In genomic region chr10:24427678-24428409, GRCh38 we compare ENCODE assay signal across 17 cellular contexts.
DNase-seq lines count a peak whose midpoint lies in the region; FAIRE-seq and TF ChIP-seq lines count a peak whose summit lies in the region.
"Had no signal": no experiment of that assay in that cellular context is flagged by ENCODE, and none has a peak within 500 bp of the region (broad histone marks: within the 10 kb centered on the region; RNA-seq: fewer than 3 reads in every experiment).

No MANE protein-coding gene starts in this region.

- H3K36me3 Mint-ChIP-seq in brain, result peaks cover 6% of the 10 kb centered on the region

- H4K91ac ChIP-seq in mesenchymal stem cell (ENCODE audit: low read length), result peak overlapping the region; percentile 23

- H3K27me3 ChIP-seq in mesenchymal stem cell (ENCODE audit: control insufficient read depth in 1 of 2, insufficient read depth in 1 of 2, low read length in 2 of 2), result no peaks in the 10 kb centered on the region
- H3K27me3 ChIP-seq: BLaER1 treated with 17β-estradiol and CSF1 and Interleukin-3, amounts not matched to agents 10 nM and 100 nM; gastrocnemius medialis; vagina had no signal

- H3K4me1 Mint-ChIP-seq in brain, result peaks cover 11% of the 10 kb centered on the region
- H3K4me1 Mint-ChIP-seq: activated CD4-positive, alpha-beta T cell treated with anti-CD3 and anti-CD28 coated beads for 36 hours had no signal

- no peak overlapping the region for H3K4me2 ChIP-seq in mesenchymal stem cell (ENCODE audit: low read length, poor library complexity, severe bottlenecking)
- H3K4me2 ChIP-seq: BLaER1 treated with 17β-estradiol and CSF1 and Interleukin-3, amounts not matched to agents 10 nM and 100 nM had no signal

- no peak overlapping the region for H2AFZ ChIP-seq in mesenchymal stem cell (ENCODE audit: low read depth, low read length)

- H3K27ac ChIP-seq in mesenchymal stem cell (ENCODE audit: low read length, poor library complexity, severe bottlenecking), result no peak overlapping the region
- H3K27ac ChIP-seq: BLaER1 treated with 17β-estradiol and CSF1 and Interleukin-3, amounts not matched to agents 10 nM and 100 nM; vagina had no signal

- H2BK15ac ChIP-seq in mesenchymal stem cell (ENCODE audit: low read depth, poor library complexity, severe bottlenecking), result no peak overlapping the region

- 95% methylated on average over 14 of the region's 14 CpGs for WGBS in mesenchymal stem cell

- no peak overlapping the region for H3K4ac ChIP-seq in mesenchymal stem cell (ENCODE audit: low read depth in 1 of 2, low read length in 2 of 2)

- H3K79me1 ChIP-seq in mesenchymal stem cell (replicated peaks; ENCODE audit: low read length, poor library complexity, severe bottlenecking), result no peaks in the 10 kb centered on the region

- H3K9ac ChIP-seq in mesenchymal stem cell (ENCODE audit: low read length), result peak overlapping the region; percentile 17
- H3K9ac ChIP-seq: BLaER1 treated with 17β-estradiol and CSF1 and Interleukin-3, amounts not matched to agents 10 nM and 100 nM had no signal

- H3K14ac ChIP-seq in mesenchymal stem cell (ENCODE audit: low read length in 2 of 2), result no peak overlapping the region

- no peak overlapping the region for H3K23ac ChIP-seq in mesenchymal stem cell (ENCODE audit: low read length in 2 of 2)

- no peak overlapping the region for H3K4me3 Mint-ChIP-seq in brain
- H3K4me3 Mint-ChIP-seq: activated CD4-positive, alpha-beta T cell treated with anti-CD3 and anti-CD28 coated beads for 36 hours had no signal

- H2AK5ac ChIP-seq in mesenchymal stem cell (ENCODE audit: low read length, severe bottlenecking), result no peak overlapping the region

- no peak overlapping the region for H2BK120ac ChIP-seq in mesenchymal stem cell (ENCODE audit: low read depth, low read length)

- no peaks in the 10 kb centered on the region for H3K27me3 Mint-ChIP-seq in brain

- no peaks in the 10 kb centered on the region for H3K9me3 ChIP-seq in mesenchymal stem cell (ENCODE audit: control insufficient read depth, low read length)
- H3K9me3 ChIP-seq: BLaER1 treated with 17β-estradiol and CSF1 and Interleukin-3, amounts not matched to agents 10 nM and 100 nM; gastrocnemius medialis; vagina had no signal

- TF ChIP-seq CTCF in brain (conservative IDR thresholded peaks at IDR 0.05) (no peak), GM20000 (IDR thresholded peaks at IDR 0.05; ENCODE audit: extremely low read depth, missing control alignments) (no peak)

- no peak overlapping the region for H3K18ac ChIP-seq in mesenchymal stem cell (ENCODE audit: low read depth in 1 of 2, low read length in 2 of 2)

- H4K8ac ChIP-seq in mesenchymal stem cell (ENCODE audit: low read length), result no peak overlapping the region

- DNase-seq in HTR-8/SVneo (ENCODE audit: insufficient read length, low spot score), result no peak
- no peak for DNase-seq in mesenchymal stem cell
- no peak for DNase-seq in NCI-H2107 treated with DMSO at 0.1 percent for 48 hours (lab: John Stamatoyannopoulos, UW; ENCODE audit: unreplicated experiment)
- DNase-seq in activated CD8-positive, alpha-beta memory T cell treated with anti-CD3 and anti-CD28 coated beads, Interleukin-2, amount 50 U/mL, for 4 hours, result no peak
- no peak for DNase-seq in GM20000 (ENCODE audit: low spot score)
- no peak for DNase-seq in activated naive CD4-positive, alpha-beta T cell treated with Interleukin-2 at 50 U/mL for 16 hours
- DNase-seq: activated CD4-positive, alpha-beta T cell treated with anti-CD3 and anti-CD28 coated beads for 36 hours; activated gamma-delta T cell; cortex of kidney; DMS 273 treated with DMSO at 0.1 percent for 48 hours; gastrocnemius medialis; NCI-H69; nucleus accumbens; right cardiac atrium had no signal

- H2BK5ac ChIP-seq in mesenchymal stem cell (ENCODE audit: low read depth, low read length, poor library complexity, severe bottlenecking), result no peak overlapping the region

- H3K9me3 Mint-ChIP-seq in brain, result no peaks in the 10 kb centered on the region

- H3K36me3 ChIP-seq in mesenchymal stem cell (ENCODE audit: control insufficient read depth in 1 of 2, insufficient read depth in 2 of 2, low read depth in 1 of 2, low read length in 2 of 2), result no peaks in the 10 kb centered on the region
- H3K36me3 ChIP-seq: BLaER1 treated with 17β-estradiol and CSF1 and Interleukin-3, amounts not matched to agents 10 nM and 100 nM; gastrocnemius medialis; vagina had no signal

- no peak overlapping the region for H2BK12ac ChIP-seq in mesenchymal stem cell (ENCODE audit: low read length in 2 of 2)

- peak; percentile 69 for FAIRE-seq in HTR-8/SVneo (lab: Jason Lieb, UNC)

- H3K4me1 ChIP-seq in mesenchymal stem cell (ENCODE audit: control insufficient read depth, insufficient read depth, low read depth, low read length), result peaks cover 1% of the 10 kb centered on the region
- H3K4me1 ChIP-seq: BLaER1 treated with 17β-estradiol and CSF1 and Interleukin-3, amounts not matched to agents 10 nM and 100 nM had no signal

- H3K27ac Mint-ChIP-seq in brain, result peak overlapping the region in 3 of 5 experiments; percentile 15 to 67 (median 36)
- H3K27ac Mint-ChIP-seq: activated CD4-positive, alpha-beta T cell treated with anti-CD3 and anti-CD28 coated beads for 36 hours had no signal

- no peak overlapping the region for H3K4me3 ChIP-seq in mesenchymal stem cell (ENCODE audit: insufficient read depth in 1 of 2, low read depth in 1 of 2, low read length in 2 of 2)
- H3K4me3 ChIP-seq: BLaER1 treated with 17β-estradiol and CSF1 and Interleukin-3, amounts not matched to agents 10 nM and 100 nM; gastrocnemius medialis; vagina had no signal
